ENCODE assay signal across 12 cellular contexts in the genomic region with DNA sequence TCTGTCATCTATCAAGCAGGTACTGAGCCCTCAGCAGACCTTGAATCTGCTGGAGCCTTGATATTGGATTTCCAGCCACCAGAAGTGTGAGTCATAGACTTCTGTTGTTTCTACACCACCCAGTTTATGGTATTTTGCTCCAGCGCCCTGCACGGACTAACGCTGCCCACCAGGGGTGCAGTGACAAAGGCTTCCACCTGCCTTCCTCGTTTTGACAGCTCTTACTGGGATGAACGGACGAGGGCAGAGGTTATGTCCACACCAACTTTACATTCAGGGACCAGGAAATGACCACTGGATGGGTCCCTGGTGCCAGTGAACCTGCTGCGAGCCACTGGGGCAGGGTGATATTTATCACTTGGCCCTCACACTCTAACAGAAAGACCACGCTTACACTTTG.
DNase-seq lines count a peak whose midpoint lies in the region; ATAC-seq, FAIRE-seq and TF ChIP-seq lines count a peak whose summit lies in the region.
"Had no signal": no experiment of that assay in that cellular context is flagged by ENCODE, and none has a peak within 500 bp of the region (broad histone marks: within the 10 kb centered on the region; RNA-seq: fewer than 3 reads in every experiment).

No MANE protein-coding gene starts in this region.

- POLR2A ChIA-PET in HEK293 (lab: Yijun Ruan, JAX): no interaction called here

- ATAC-seq in HG02763 (IDR thresholded peaks at IDR 0.05; ENCODE audit: unreplicated experiment) (no peak), HG03354 (IDR thresholded peaks at IDR 0.05; ENCODE audit: poor library complexity, severe bottlenecking, unreplicated experiment) (no peak)
- ATAC-seq: stimulated activated effector memory CD8-positive, alpha-beta T cell treated with anti-CD3 and anti-CD28 coated beads, Interleukin-12 subunit alpha, Interleukin-12 subunit beta, amount 100 ng/mL, for 72 hours had no signal

- DNase-seq in COLO668 (lab: John Stamatoyannopoulos, UW; ENCODE audit: unreplicated experiment): peak; percentile 26
- peak; percentile 13 for DNase-seq in RCC 7860 (ENCODE audit: low spot score)
- peak; percentile 65 for DNase-seq in hepatocyte (ENCODE audit: low spot score)
- no peak for DNase-seq in stimulated activated CD4-positive, alpha-beta T cell treated with anti-CD3 and anti-CD28 coated beads, Interleukin-4, amount 100 ng/mL, for 24 hours
- no peak for DNase-seq in cerebellar cortex (ENCODE audit: low spot score)
- DNase-seq: activated gamma-delta T cell, NCI-H446, small intestine had no signal

- H3K9me3 ChIP-seq in HEK293 (ENCODE audit: control insufficient read depth, insufficient read depth, low read depth, low read length) (no peaks in the 10 kb centered on the region), hepatocyte (ENCODE audit: low read depth) (no peaks in the 10 kb centered on the region)

- H2AFZ ChIP-seq in hepatocyte: no peak overlapping the region

- TF ChIP-seq CTCF in HEK293 (tag by site-specific recombination; IDR thresholded peaks at IDR 0.05) (no peak), hepatocyte (IDR thresholded peaks at IDR 0.05; ENCODE audit: poor library complexity) (peak; percentile 19)

- FAIRE-seq in RCC 7860 (lab: Jason Lieb, UNC): no peak
- FAIRE-seq: small intestine had no signal

- WGBS in hepatocyte (ENCODE audit: low lambda C conversion rate, missing lambda C conversion rate): 59% methylated on average over 8 of the region's 8 CpGs

- H3K9me2 ChIP-seq in hepatocyte (replicated peaks; ENCODE audit: insufficient read depth): no peaks in the 10 kb centered on the region

- no peaks in the 10 kb centered on the region for H3K27me3 ChIP-seq in hepatocyte

- no peaks in the 10 kb centered on the region for H3K79me2 ChIP-seq in hepatocyte

- CTCF ChIA-PET in HEK293 (lab: Yijun Ruan, JAX): interaction anchor here (1.0 to 1.3 kb wide), 3 partner anchors 61 to 117 kb away, joined by 3 to 4 read pairs (median 3); no protein-coding TSS in a partner anchor

- H3K4me3 ChIP-seq in HEK293 (ENCODE audit: low read depth, low read length) (no peak overlapping the region), hepatocyte (no peak overlapping the region)

- H3K27ac ChIP-seq in HEK293 (ENCODE audit: extremely low read depth, low read depth, low read length) (no peak overlapping the region), hepatocyte (no peak overlapping the region)

- H3K4me1 ChIP-seq in HEK293 (ENCODE audit: control insufficient read depth, insufficient read depth, low read length) (no peaks in the 10 kb centered on the region; the same call in 1 of the 2 replicates), hepatocyte (ENCODE audit: insufficient read depth) (no peaks in the 10 kb centered on the region)

- H3K4me2 ChIP-seq in hepatocyte: no peak overlapping the region

- no peaks in the 10 kb centered on the region for H4K20me1 ChIP-seq in hepatocyte (ENCODE audit: insufficient read depth, poor library complexity, severe bottlenecking)

- H3K36me3 ChIP-seq in HEK293 (ENCODE audit: control insufficient read depth in 2 of 2, insufficient read depth in 1 of 2, low read length in 2 of 2) (no peaks in the 10 kb centered on the region), hepatocyte (replicated peaks; ENCODE audit: insufficient read depth, low read depth) (no peaks in the 10 kb centered on the region)

TF ChIP-seq in HEK293, 187 proteins besides CTCF, POLR2A, EP300 and RAD21 (continues in another document):
- TF ChIP-seq TRIM28 (IDR thresholded peaks at IDR 0.05; ENCODE audit: borderline replicate concordance, low read length) (peak; percentile 71), ZNF558 (tag by site-specific recombination; IDR thresholded peaks at IDR 0.05) (0 out of 2 replicates have a peak, but pooled peaks have one; percentile 29), ZNF629 (tag by site-specific recombination; IDR thresholded peaks at IDR 0.05) (0 out of 2 replicates have a peak, but pooled peaks have one; percentile 28), GLIS1 (tag by site-specific recombination; IDR thresholded peaks at IDR 0.05) (peak; percentile 46), ZBTB1 (tag by site-specific recombination; IDR thresholded peaks at IDR 0.05) (no peak), ZNF654 (tag by site-specific recombination; IDR thresholded peaks at IDR 0.05; ENCODE audit: low read depth) (no peak), SP7 (tag by site-specific recombination; IDR thresholded peaks at IDR 0.05) (0 out of 2 replicates have a peak, but pooled peaks have one; percentile 24), ZNF548 (tag by site-specific recombination; IDR thresholded peaks at IDR 0.05) (peak; percentile 100), SETDB1 (IDR thresholded peaks at IDR 0.05; ENCODE audit: insufficient read length, low read length) (peak; percentile 66), ZEB2 (tag by site-specific recombination; IDR thresholded peaks at IDR 0.05) (peak; percentile 49), ZIC2 (tag by site-specific recombination; IDR thresholded peaks at IDR 0.05) (peak; percentile 61), ZNF658 (tag by site-specific recombination; IDR thresholded peaks at IDR 0.05) (no peak), KLF8 (tag by site-specific recombination; IDR thresholded peaks at IDR 0.05) (0 out of 2 replicates have a peak, but pooled peaks have one; percentile 30), OSR2 (tag by site-specific recombination; IDR thresholded peaks at IDR 0.05) (peak; percentile 44)
- TF ChIP-seq, protein P1, sequence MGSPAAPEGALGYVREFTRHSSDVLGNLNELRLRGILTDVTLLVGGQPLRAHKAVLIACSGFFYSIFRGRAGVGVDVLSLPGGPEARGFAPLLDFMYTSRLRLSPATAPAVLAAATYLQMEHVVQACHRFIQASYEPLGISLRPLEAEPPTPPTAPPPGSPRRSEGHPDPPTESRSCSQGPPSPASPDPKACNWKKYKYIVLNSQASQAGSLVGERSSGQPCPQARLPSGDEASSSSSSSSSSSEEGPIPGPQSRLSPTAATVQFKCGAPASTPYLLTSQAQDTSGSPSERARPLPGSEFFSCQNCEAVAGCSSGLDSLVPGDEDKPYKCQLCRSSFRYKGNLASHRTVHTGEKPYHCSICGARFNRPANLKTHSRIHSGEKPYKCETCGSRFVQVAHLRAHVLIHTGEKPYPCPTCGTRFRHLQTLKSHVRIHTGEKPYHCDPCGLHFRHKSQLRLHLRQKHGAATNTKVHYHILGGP (tag by site-specific recombination; IDR thresholded peaks at IDR 0.05): no peak
- TF ChIP-seq, protein P2, sequence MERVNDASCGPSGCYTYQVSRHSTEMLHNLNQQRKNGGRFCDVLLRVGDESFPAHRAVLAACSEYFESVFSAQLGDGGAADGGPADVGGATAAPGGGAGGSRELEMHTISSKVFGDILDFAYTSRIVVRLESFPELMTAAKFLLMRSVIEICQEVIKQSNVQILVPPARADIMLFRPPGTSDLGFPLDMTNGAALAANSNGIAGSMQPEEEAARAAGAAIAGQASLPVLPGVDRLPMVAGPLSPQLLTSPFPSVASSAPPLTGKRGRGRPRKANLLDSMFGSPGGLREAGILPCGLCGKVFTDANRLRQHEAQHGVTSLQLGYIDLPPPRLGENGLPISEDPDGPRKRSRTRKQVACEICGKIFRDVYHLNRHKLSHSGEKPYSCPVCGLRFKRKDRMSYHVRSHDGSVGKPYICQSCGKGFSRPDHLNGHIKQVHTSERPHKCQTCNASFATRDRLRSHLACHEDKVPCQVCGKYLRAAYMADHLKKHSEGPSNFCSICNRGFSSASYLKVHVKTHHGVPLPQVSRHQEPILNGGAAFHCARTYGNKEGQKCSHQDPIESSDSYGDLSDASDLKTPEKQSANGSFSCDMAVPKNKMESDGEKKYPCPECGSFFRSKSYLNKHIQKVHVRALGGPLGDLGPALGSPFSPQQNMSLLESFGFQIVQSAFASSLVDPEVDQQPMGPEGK (tag by site-specific recombination; IDR thresholded peaks at IDR 0.05): 0 out of 2 replicates have a peak, but pooled peaks have one; percentile 34
- TF ChIP-seq, protein P3, sequence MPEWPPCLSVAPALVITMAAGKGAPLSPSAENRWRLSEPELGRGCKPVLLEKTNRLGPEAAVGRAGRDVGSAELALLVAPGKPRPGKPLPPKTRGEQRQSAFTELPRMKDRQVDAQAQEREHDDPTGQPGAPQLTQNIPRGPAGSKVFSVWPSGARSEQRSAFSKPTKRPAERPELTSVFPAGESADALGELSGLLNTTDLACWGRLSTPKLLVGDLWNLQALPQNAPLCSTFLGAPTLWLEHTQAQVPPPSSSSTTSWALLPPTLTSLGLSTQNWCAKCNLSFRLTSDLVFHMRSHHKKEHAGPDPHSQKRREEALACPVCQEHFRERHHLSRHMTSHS (tag by site-specific recombination; IDR thresholded peaks at IDR 0.05): no peak
- TF ChIP-seq, protein P4, sequence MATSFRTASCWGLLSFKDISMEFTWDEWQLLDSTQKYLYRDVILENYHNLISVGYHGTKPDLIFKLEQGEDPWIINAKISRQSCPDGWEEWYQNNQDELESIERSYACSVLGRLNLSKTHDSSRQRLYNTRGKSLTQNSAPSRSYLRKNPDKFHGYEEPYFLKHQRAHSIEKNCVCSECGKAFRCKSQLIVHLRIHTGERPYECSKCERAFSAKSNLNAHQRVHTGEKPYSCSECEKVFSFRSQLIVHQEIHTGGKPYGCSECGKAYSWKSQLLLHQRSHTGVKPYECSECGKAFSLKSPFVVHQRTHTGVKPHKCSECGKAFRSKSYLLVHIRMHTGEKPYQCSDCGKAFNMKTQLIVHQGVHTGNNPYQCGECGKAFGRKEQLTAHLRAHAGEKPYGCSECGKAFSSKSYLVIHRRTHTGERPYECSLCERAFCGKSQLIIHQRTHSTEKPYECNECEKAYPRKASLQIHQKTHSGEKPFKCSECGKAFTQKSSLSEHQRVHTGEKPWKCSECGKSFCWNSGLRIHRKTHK (tag by site-specific recombination; IDR thresholded peaks at IDR 0.05): no peak
- TF ChIP-seq, protein P5, sequence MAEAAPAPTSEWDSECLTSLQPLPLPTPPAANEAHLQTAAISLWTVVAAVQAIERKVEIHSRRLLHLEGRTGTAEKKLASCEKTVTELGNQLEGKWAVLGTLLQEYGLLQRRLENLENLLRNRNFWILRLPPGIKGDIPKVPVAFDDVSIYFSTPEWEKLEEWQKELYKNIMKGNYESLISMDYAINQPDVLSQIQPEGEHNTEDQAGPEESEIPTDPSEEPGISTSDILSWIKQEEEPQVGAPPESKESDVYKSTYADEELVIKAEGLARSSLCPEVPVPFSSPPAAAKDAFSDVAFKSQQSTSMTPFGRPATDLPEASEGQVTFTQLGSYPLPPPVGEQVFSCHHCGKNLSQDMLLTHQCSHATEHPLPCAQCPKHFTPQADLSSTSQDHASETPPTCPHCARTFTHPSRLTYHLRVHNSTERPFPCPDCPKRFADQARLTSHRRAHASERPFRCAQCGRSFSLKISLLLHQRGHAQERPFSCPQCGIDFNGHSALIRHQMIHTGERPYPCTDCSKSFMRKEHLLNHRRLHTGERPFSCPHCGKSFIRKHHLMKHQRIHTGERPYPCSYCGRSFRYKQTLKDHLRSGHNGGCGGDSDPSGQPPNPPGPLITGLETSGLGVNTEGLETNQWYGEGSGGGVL (tag by site-specific recombination; IDR thresholded peaks at IDR 0.05): no peak

Comparison
In these comparisons a context has a peak if more than half of its experiments do, and no peak if none do; other contexts are left out.
1. DNase-seq: peak in COLO668 (single experiment), RCC 7860 (single experiment) and hepatocyte (single experiment); none in stimulated activated CD4-positive, alpha-beta T cell treated with anti-CD3 and anti-CD28 coated beads, Interleukin-4, amount 100 ng/mL, for 24 hours (single experiment) and cerebellar cortex (single experiment).